Comparison of ENCODE assay signal across 23 cellular contexts in genomic region chr4:5828005-5828391, GRCh38.
"Had no signal": no experiment of that assay in that cellular context is flagged by ENCODE, and none has a peak within 500 bp of the region (broad histone marks: within the 10 kb centered on the region; RNA-seq: fewer than 3 reads in every experiment).

No MANE protein-coding gene starts in this region.

- H3K9me3 ChIP-seq: esophagus squamous epithelium, mucosa of descending colon, neutrophil, pancreas, sigmoid colon, testis, tibial artery had no signal

- ATAC-seq: effector memory CD8-positive, alpha-beta T cell; mucosa of descending colon; natural killer cell treated with Interleukin-12 subunit alpha and Interleukin-12 subunit beta and Interleukin-15 and Interleukin-18, amount 100 ng/mL, for 72 hours; pancreas; stimulated activated memory B cell treated with anti-CD40 and anti-IgM and Interleukin-4, amounts not matched to agents 10 μg/mL and 1 μg/mL and 100 μg/mL, for 72 hours; stimulated activated naive CD8-positive, alpha-beta T cell treated with anti-CD3 and anti-CD28 coated beads, Interleukin-15, Interleukin-2, amounts not matched to agents 100 U/mL and 50 U/mL, for 24 hours had no signal

- H3K4me3 ChIP-seq: esophagus squamous epithelium, mucosa of descending colon, pancreas, sigmoid colon, testis, tibial artery had no signal

- DNase-seq: cortex of kidney; effector memory CD8-positive, alpha-beta T cell; erythroblast; esophagus squamous epithelium; foreskin melanocyte; head of caudate nucleus; hippocampal formation; immature natural killer cell; islet precursor cell; kidney glomerular epithelial cell; mesenchymal stem cell; mucosa of descending colon; naive B cell; pancreas; sigmoid colon; stimulated activated CD4-positive, alpha-beta T cell treated with anti-CD3 and anti-CD28 coated beads, Interleukin-4, amount 100 ng/mL, for 4 hours; stimulated activated naive CD8-positive, alpha-beta T cell treated with anti-CD3 and anti-CD28 coated beads, Interleukin-15, Interleukin-2, amounts not matched to agents 100 U/mL and 50 U/mL, for 24 hours; substantia nigra; testis; tibial artery had no signal

- H3K4me1 ChIP-seq: pancreas, sigmoid colon, testis had no signal

- H3K27me3 ChIP-seq: esophagus squamous epithelium, pancreas, sigmoid colon, testis, tibial artery had no signal

- H3K36me3 ChIP-seq: neutrophil, pancreas had no signal

- H3K27ac ChIP-seq: esophagus squamous epithelium, neutrophil, pancreas, sigmoid colon, testis, tibial artery had no signal
